In the genomic region with DNA sequence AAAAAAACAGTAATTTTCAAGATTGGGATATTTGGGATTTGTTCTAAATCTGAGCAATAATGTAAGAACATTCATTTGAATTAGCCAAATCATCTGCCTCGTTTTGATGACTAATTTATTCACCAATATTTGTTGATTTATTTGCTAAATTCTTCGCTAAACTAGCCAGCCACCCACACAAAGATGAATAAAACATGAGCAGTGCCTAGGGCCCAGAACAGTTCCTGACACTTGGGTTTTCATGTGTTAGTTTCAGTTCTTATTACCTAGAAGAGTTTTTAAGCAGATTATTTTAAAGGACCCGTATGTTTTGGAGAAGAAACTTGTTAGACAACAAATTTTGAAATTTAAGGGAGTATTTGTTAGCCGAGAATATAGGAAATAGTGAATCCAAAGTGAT, we compare ENCODE assay signal across 8 cellular contexts. TPM values are rescaled to one million over a fixed set of nuclear protein-coding genes. Genes with fewer than 3 reads are reported as not detected.
DNase-seq lines count a peak whose midpoint lies in the region; ATAC-seq lines count a peak whose summit lies in the region.

No MANE protein-coding gene starts in this region.

- CTCF ChIA-PET in activated CD8-positive, alpha-beta memory T cell treated with anti-CD3 and anti-CD28 coated beads, Interleukin-2, amount 10 ng/mL, durations not matched to agents 7 days and 5 days (lab: Charles Lee), result interaction anchor here (1.0 kb wide), 1 partner anchor 82 kb away, joined by 3 read pairs; the partner anchor contains the start of gene C2CD5

- H3K27ac Mint-ChIP-seq in activated CD8-positive, alpha-beta memory T cell treated with anti-CD3 and anti-CD28 coated beads, Interleukin-2, amount 10 ng/mL, durations not matched to agents 7 days and 5 days, result peak overlapping the region; percentile 85
- H3K27ac Mint-ChIP-seq in naive B cell, result peak overlapping the region; percentile 75 to 99 (median 97)

- peak overlapping the region; percentile 87 for H3K4me3 Mint-ChIP-seq in activated CD8-positive, alpha-beta memory T cell treated with anti-CD3 and anti-CD28 coated beads, Interleukin-2, amount 10 ng/mL, durations not matched to agents 7 days and 5 days
- H3K4me3 Mint-ChIP-seq in naive B cell, result peak overlapping the region; percentile 91 to 99 (median 96)

- ATAC-seq in activated CD8-positive, alpha-beta memory T cell treated with anti-CD3 and anti-CD28 coated beads, Interleukin-2, amount 10 ng/mL, durations not matched to agents 7 days and 5 days, result no peak
- ATAC-seq in HG02588 (IDR thresholded peaks at IDR 0.05; ENCODE audit: unreplicated experiment), result peak; percentile 41
- ATAC-seq in naive B cell (ENCODE audit: low read depth in 2 of 2), result peak; percentile 24 to 40
- ATAC-seq in HG03108 (IDR thresholded peaks at IDR 0.05; ENCODE audit: unreplicated experiment), result no peak

- no peaks in the 10 kb centered on the region for H3K9me3 Mint-ChIP-seq in activated CD8-positive, alpha-beta memory T cell treated with anti-CD3 and anti-CD28 coated beads, Interleukin-2, amount 10 ng/mL, durations not matched to agents 7 days and 5 days (ENCODE audit: low read depth)
- no peaks in the 10 kb centered on the region for H3K9me3 Mint-ChIP-seq in naive B cell

- intact Hi-C loops in posterior vena cava (cut with DNase I), result loop anchor here (10.0 kb wide), 1 partner anchor 82 kb away; the partner anchor contains the start of gene C2CD5 (in 2 of the 2)

- no peak for DNase-seq in activated CD8-positive, alpha-beta memory T cell treated with anti-CD3 and anti-CD28 coated beads, Interleukin-2, amount 10 ng/mL, durations not matched to agents 7 days and 5 days
- DNase-seq in activated CD8-positive, alpha-beta memory T cell treated with anti-CD3 and anti-CD28 coated beads for 24 hours, result no peak
- DNase-seq in OCI-M1 (lab: John Stamatoyannopoulos, UW), result peak; percentile 56
- DNase-seq in dedifferentiated amniotic fluid mesenchymal stem cell (ENCODE audit: extremely low spot score), result peak; percentile 28
- DNase-seq in naive B cell, result peak; percentile 37
- DNase-seq in posterior vena cava (ENCODE audit: low spot score), result no peak

- H3K27me3 Mint-ChIP-seq in activated CD8-positive, alpha-beta memory T cell treated with anti-CD3 and anti-CD28 coated beads, Interleukin-2, amount 10 ng/mL, durations not matched to agents 7 days and 5 days, result peaks cover 10% of the 10 kb centered on the region
- H3K27me3 Mint-ChIP-seq in naive B cell, result peaks cover 2 to 12% (median 12%) of the 10 kb centered on the region in 3 donors

- H3K36me3 Mint-ChIP-seq in activated CD8-positive, alpha-beta memory T cell treated with anti-CD3 and anti-CD28 coated beads, Interleukin-2, amount 10 ng/mL, durations not matched to agents 7 days and 5 days, result peaks cover 18% of the 10 kb centered on the region
- no peaks in the 10 kb centered on the region for H3K36me3 Mint-ChIP-seq in naive B cell

- H3K4me1 Mint-ChIP-seq in activated CD8-positive, alpha-beta memory T cell treated with anti-CD3 and anti-CD28 coated beads, Interleukin-2, amount 10 ng/mL, durations not matched to agents 7 days and 5 days, result peaks cover 37% of the 10 kb centered on the region
- H3K4me1 Mint-ChIP-seq in naive B cell, result peaks cover 34 to 51% (median 47%) of the 10 kb centered on the region in 3 donors

RNA-seq across cellular contexts. Expression of gene ETNK1, which starts 1.5 kb away (rescaled TPM):
- total RNA-seq in activated CD8-positive, alpha-beta memory T cell treated with anti-CD3 and anti-CD28 coated beads, Interleukin-2, amount 10 ng/mL, durations not matched to agents 7 days and 5 days, result 10 to 100 TPM; 77.7 to 83.1 TPM
- 10 to 100 TPM; 21.2 to 28.2 (median 25.1) TPM for polyA plus RNA-seq in naive B cell (ENCODE audit: low read depth in 6 of 6)
- 10 to 100 TPM; 47.3 to 48.2 TPM for total RNA-seq in posterior vena cava

Comparison
In these comparisons a context has a peak if more than half of its experiments do, and no peak if none do; other contexts are left out.
1. ATAC-seq: peak in HG02588 (single experiment) and naive B cell (2 of 2); none in activated CD8-positive, alpha-beta memory T cell treated with anti-CD3 and anti-CD28 coated beads, Interleukin-2, amount 10 ng/mL, durations not matched to agents 7 days and 5 days (single experiment) and HG03108 (single experiment).
2. DNase-seq: peak in OCI-M1 (single experiment), dedifferentiated amniotic fluid mesenchymal stem cell (single experiment) and naive B cell (single experiment); none in activated CD8-positive, alpha-beta memory T cell treated with anti-CD3 and anti-CD28 coated beads, Interleukin-2, amount 10 ng/mL, durations not matched to agents 7 days and 5 days (single experiment), activated CD8-positive, alpha-beta memory T cell treated with anti-CD3 and anti-CD28 coated beads for 24 hours (single experiment) and posterior vena cava (single experiment).